Comparison of ENCODE assay signal across 1 cellular context in the genomic region with DNA sequence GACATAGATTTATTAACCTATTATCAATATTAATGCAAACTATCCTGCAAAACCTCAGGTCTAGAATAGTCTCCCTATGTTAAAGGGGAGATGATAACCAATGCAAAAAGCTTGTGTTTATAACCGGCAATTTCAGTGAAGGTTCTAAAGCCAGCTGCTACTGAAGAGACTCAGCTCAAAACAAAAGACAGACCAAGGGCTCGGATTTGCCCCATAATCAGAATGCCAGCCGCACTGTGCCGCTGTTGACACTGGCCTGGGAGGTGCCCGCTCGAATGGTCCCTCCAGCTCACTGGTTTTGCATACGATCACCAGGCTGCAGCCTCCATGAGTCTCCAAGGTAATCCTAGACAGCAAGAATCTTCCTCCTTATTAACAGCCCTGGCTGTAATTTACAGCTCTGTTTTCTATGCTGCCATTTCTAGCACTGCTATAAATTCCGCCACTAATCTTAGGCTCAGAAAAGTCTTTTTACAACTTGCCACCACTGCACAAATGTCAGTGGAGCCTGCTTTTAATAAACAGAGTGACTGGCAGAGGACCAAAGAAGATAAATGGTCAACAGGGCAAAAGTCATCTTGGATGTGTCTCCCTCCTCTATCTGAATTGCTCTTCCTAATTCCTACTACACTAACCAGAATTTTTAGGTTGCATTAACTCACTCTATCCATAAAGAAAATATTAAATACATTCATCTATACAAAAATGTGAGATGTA.
TF ChIP-seq lines count a peak whose summit lies in the region.

No MANE protein-coding gene starts in this region.

TF ChIP-seq in HepG2, 621 proteins besides CTCF, POLR2A, EP300 and RAD21 (continued from another document):
- TF ChIP-seq, protein P1, sequence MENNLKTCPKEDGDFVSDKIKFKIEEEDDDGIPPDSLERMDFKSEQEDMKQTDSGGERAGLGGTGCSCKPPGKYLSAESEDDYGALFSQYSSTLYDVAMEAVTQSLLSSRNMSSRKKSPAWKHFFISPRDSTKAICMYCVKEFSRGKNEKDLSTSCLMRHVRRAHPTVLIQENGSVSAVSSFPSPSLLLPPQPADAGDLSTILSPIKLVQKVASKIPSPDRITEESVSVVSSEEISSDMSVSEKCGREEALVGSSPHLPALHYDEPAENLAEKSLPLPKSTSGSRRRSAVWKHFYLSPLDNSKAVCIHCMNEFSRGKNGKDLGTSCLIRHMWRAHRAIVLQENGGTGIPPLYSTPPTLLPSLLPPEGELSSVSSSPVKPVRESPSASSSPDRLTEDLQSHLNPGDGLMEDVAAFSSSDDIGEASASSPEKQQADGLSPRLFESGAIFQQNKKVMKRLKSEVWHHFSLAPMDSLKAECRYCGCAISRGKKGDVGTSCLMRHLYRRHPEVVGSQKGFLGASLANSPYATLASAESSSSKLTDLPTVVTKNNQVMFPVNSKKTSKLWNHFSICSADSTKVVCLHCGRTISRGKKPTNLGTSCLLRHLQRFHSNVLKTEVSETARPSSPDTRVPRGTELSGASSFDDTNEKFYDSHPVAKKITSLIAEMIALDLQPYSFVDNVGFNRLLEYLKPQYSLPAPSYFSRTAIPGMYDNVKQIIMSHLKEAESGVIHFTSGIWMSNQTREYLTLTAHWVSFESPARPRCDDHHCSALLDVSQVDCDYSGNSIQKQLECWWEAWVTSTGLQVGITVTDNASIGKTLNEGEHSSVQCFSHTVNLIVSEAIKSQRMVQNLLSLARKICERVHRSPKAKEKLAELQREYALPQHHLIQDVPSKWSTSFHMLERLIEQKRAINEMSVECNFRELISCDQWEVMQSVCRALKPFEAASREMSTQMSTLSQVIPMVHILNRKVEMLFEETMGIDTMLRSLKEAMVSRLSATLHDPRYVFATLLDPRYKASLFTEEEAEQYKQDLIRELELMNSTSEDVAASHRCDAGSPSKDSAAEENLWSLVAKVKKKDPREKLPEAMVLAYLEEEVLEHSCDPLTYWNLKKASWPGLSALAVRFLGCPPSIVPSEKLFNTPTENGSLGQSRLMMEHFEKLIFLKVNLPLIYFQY (CRISPR knock-in tag; IDR thresholded peaks at IDR 0.05; ENCODE audit: borderline replicate concordance) = no peak; the same call in 1 of the 2 replicates
